In the genomic region with DNA sequence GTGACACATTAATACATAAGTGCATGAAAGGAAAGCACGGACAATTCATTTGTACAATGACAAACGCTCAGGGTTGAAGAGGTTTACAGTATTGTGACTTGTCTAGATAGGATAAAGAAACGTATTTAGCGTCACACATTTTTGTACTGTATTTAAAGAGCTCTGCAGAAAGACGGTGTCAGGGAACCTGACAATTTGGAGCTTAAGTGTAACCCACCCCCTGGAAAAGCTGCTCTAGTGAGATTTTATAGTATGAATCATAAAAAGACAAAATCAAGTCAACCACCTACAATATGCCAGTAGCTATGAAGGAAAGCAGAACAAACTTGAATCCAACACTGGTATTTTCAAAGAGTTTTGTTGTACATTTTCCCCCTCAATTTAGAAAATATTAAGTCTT, we compare ENCODE assay signal across 9 cellular contexts. TPM values are rescaled to one million over a fixed set of nuclear protein-coding genes. Genes with fewer than 3 reads are reported as not detected.
DNase-seq lines count a peak whose midpoint lies in the region; ATAC-seq and TF ChIP-seq lines count a peak whose summit lies in the region.
"Had no signal": no experiment of that assay in that cellular context is flagged by ENCODE, and none has a peak within 500 bp of the region (broad histone marks: within the 10 kb centered on the region; RNA-seq: fewer than 3 reads in every experiment).

No MANE protein-coding gene starts in this region.

- no peak for DNase-seq in cardiac muscle cell (ENCODE audit: low read depth in 1 of 2, low spot score in 1 of 2)
- DNase-seq in left ventricle myocardium superior = no peak
- no peak for DNase-seq in activated naive CD8-positive, alpha-beta T cell treated with anti-CD3 and anti-CD28 coated beads, Interleukin-2, amount 10 ng/mL, durations not matched to agents 7 days and 5 days
- no peak for DNase-seq in left lung
- no peak for DNase-seq in transverse colon
- DNase-seq in OCI-M1 (lab: John Stamatoyannopoulos, UW) = no peak
- no peak for DNase-seq in left colon
- DNase-seq: activated CD4-positive, alpha-beta T cell treated with anti-CD3 and anti-CD28 coated beads, Interleukin-2, amount 50 U/mL, for 4 hours had no signal

- H3K9me3 ChIP-seq in cardiac muscle cell (ENCODE audit: low read depth) = no peaks in the 10 kb centered on the region
- no peaks in the 10 kb centered on the region for H3K9me3 ChIP-seq in left lung
- H3K9me3 ChIP-seq in transverse colon = no peaks in the 10 kb centered on the region

- no peak for TF ChIP-seq POLR2A in transverse colon (IDR thresholded peaks at IDR 0.05)

- in situ Hi-C loops in transverse colon (cut with MboI; ENCODE audit: low pct_ligation_motif_present in 1 of 4, low pct_unique_long_range_greater_than_20kb in 1 of 4, low sequenced_read_pairs in 3 of 4) = no loop called here

- peaks cover 64% of the 10 kb centered on the region for H3K36me3 Mint-ChIP-seq in activated naive CD8-positive, alpha-beta T cell treated with anti-CD3 and anti-CD28 coated beads, Interleukin-2, amount 10 ng/mL, durations not matched to agents 7 days and 5 days

- no peaks in the 10 kb centered on the region for H3K9me3 Mint-ChIP-seq in activated naive CD8-positive, alpha-beta T cell treated with anti-CD3 and anti-CD28 coated beads, Interleukin-2, amount 10 ng/mL, durations not matched to agents 7 days and 5 days

- peaks cover 78% of the 10 kb centered on the region for H3K4me1 Mint-ChIP-seq in activated naive CD8-positive, alpha-beta T cell treated with anti-CD3 and anti-CD28 coated beads, Interleukin-2, amount 10 ng/mL, durations not matched to agents 7 days and 5 days

- H3K27me3 Mint-ChIP-seq in activated naive CD8-positive, alpha-beta T cell treated with anti-CD3 and anti-CD28 coated beads, Interleukin-2, amount 10 ng/mL, durations not matched to agents 7 days and 5 days = no peaks in the 10 kb centered on the region

- H3K27me3 ChIP-seq in cardiac muscle cell = no peaks in the 10 kb centered on the region
- H3K27me3 ChIP-seq in left lung = no peaks in the 10 kb centered on the region
- no peaks in the 10 kb centered on the region for H3K27me3 ChIP-seq in transverse colon

- WGBS in transverse colon (ENCODE audit: low coverage in 1 of 2), 2 donors = 3 to 4% methylated on average over 5 of the region's 5 CpGs

- H3K27ac ChIP-seq in cardiac muscle cell (peak overlapping the region; percentile 13), left lung (peak overlapping the region; percentile 14 to 58), transverse colon (peak overlapping the region; percentile 10 to 100 (median 69))

- H3K36me3 ChIP-seq in cardiac muscle cell (peaks cover 8% of the 10 kb centered on the region), left lung (peaks cover 0 to 12% of the 10 kb centered on the region in 2 donors), transverse colon (no peaks in the 10 kb centered on the region)

- intact Hi-C loops in left ventricle myocardium superior (cut with micrococcal nuclease) = no loop called here
- intact Hi-C loops in left lung (cut with DNase I) = no loop called here
- intact Hi-C loops in transverse colon (cut with DNase I; ENCODE audit: low total_unique reads) = no loop called here
- intact Hi-C loops in left colon (cut with DNase I, micrococcal nuclease) = no loop called here

- peak overlapping the region; percentile 59 for H3K27ac Mint-ChIP-seq in activated naive CD8-positive, alpha-beta T cell treated with anti-CD3 and anti-CD28 coated beads, Interleukin-2, amount 10 ng/mL, durations not matched to agents 7 days and 5 days

- peak overlapping the region; percentile 97 for H3K4me3 ChIP-seq in cardiac muscle cell
- H3K4me3 ChIP-seq in left lung = peak overlapping the region in 1 of 2 donors; percentile 63
- H3K4me3 ChIP-seq in transverse colon = peak overlapping the region in 1 of 4 donors; percentile 94

- no peak for TF ChIP-seq EP300 in transverse colon (IDR thresholded peaks at IDR 0.05; ENCODE audit: low read depth)

- ATAC-seq in left ventricle myocardium superior (no peak), left lung (peak; percentile 6), GM21360 (IDR thresholded peaks at IDR 0.05; ENCODE audit: unreplicated experiment) (no peak), left colon (no peak)
- no peak for ATAC-seq in activated naive CD8-positive, alpha-beta T cell treated with anti-CD3 and anti-CD28 coated beads, Interleukin-2, amount 10 ng/mL, durations not matched to agents 7 days and 5 days (ENCODE audit: low read depth)

- peak overlapping the region; percentile 99 for H3K4me3 Mint-ChIP-seq in activated naive CD8-positive, alpha-beta T cell treated with anti-CD3 and anti-CD28 coated beads, Interleukin-2, amount 10 ng/mL, durations not matched to agents 7 days and 5 days

- H3K4me1 ChIP-seq in cardiac muscle cell (ENCODE audit: low read depth) = peaks cover 73% of the 10 kb centered on the region
- H3K4me1 ChIP-seq in left lung = peaks cover 64 to 85% of the 10 kb centered on the region in 2 donors
- peaks cover 61 to 87% (median 81%) of the 10 kb centered on the region in 4 donors for H3K4me1 ChIP-seq in transverse colon

- POLR2A ChIA-PET in activated naive CD8-positive, alpha-beta T cell treated with anti-CD3 and anti-CD28 coated beads, Interleukin-2, amount 10 ng/mL, durations not matched to agents 7 days and 5 days (lab: Charles Lee) = interaction anchor here (0.9 to 1.3 kb wide), 2 partner anchors 11 to 638 kb away, joined by 3 to 4 read pairs; a partner anchor contains a TSS

- TF ChIP-seq CTCF in cardiac muscle cell (IDR thresholded peaks at IDR 0.05; ENCODE audit: low read depth, low read length) (no peak), left lung (IDR thresholded peaks at IDR 0.05) (no peak), transverse colon (IDR thresholded peaks at IDR 0.05) (no peak)

RNA-seq across cellular contexts. Expression of a gene that starts 5.6 kb away (rescaled TPM):
- total RNA-seq in cardiac muscle cell = 227 and 320 TPM in 2 replicates
- polyA plus RNA-seq in cardiac muscle cell = 106 and 129 TPM in 2 replicates
- total RNA-seq in left ventricle myocardium superior = 45.7 TPM
- total RNA-seq in activated naive CD8-positive, alpha-beta T cell treated with anti-CD3 and anti-CD28 coated beads, Interleukin-2, amount 10 ng/mL, durations not matched to agents 7 days and 5 days = 100 to 1,000 TPM; 222 to 243 TPM
- total RNA-seq in left lung = 100 to 1,000 TPM in 1 of 2 donors, 10 to 100 TPM in 1; 86.0 to 124 TPM
- total RNA-seq in transverse colon = 100 to 1,000 TPM in 2 of 4 donors, 10 to 100 TPM in 2; 69.1 to 154 (median 92.6) TPM
- 10 to 100 TPM; 74.2 to 85.3 TPM for total RNA-seq in left colon

Comparison
In these comparisons a context has a peak if more than half of its experiments do, and no peak if none do; other contexts are left out.
1. H3K27ac ChIP-seq: peak in every context shown above with its lines; median percentile 69 in transverse colon; 36 in left lung; 13 in cardiac muscle cell.